In genomic region chr5:127595484-127596368, GRCh38 we compare ENCODE assay signal across 27 cellular contexts. TPM values are rescaled to one million over a fixed set of nuclear protein-coding genes. Genes with fewer than 3 reads are reported as not detected.
DNase-seq lines count a peak whose midpoint lies in the region; ATAC-seq and TF ChIP-seq lines count a peak whose summit lies in the region.
"Had no signal": no experiment of that assay in that cellular context is flagged by ENCODE, and none has a peak within 500 bp of the region (broad histone marks: within the 10 kb centered on the region; RNA-seq: fewer than 3 reads in every experiment).

No MANE protein-coding gene starts in this region.

- H3K4me1 ChIP-seq in GM23338 (ENCODE audit: insufficient read depth) (peaks cover 1% of the 10 kb centered on the region), OCI-LY1 (ENCODE audit: insufficient read depth, low read length, severe bottlenecking) (peaks cover 85% of the 10 kb centered on the region), right lobe of liver (no peaks in the 10 kb centered on the region)
- H3K4me1 ChIP-seq: Caco-2 had no signal

- no peak overlapping the region for H3K4me2 ChIP-seq in GM23338
- peak overlapping the region; percentile 4; the same call in 1 of the 2 replicates for H3K4me2 ChIP-seq in OCI-LY1 (ENCODE audit: low read length)
- H3K4me2 ChIP-seq: BLaER1 treated with 17β-estradiol and CSF1 and Interleukin-3, amounts not matched to agents 10 nM and 100 nM; SK-N-SH had no signal

- H3K79me2 ChIP-seq in GM23338 (replicated peaks; ENCODE audit: insufficient read depth) (no peaks in the 10 kb centered on the region), OCI-LY1 (ENCODE audit: insufficient read depth, low read length) (no peaks in the 10 kb centered on the region)

- H3K27ac Mint-ChIP-seq in GM23338 = no peak overlapping the region

- H3K27ac ChIP-seq in GM23338 (ENCODE audit: low read depth) = no peak overlapping the region
- peak overlapping the region; percentile 93 for H3K27ac ChIP-seq in OCI-LY1 (ENCODE audit: low read depth, low read length, poor library complexity, severe bottlenecking)
- H3K27ac ChIP-seq in layer of hippocampus (ENCODE audit: low read depth, low read length) = peak overlapping the region; percentile 2
- H3K27ac ChIP-seq in right lobe of liver = no peak overlapping the region
- H3K27ac ChIP-seq: 22Rv1; BLaER1 treated with 17β-estradiol and CSF1 and Interleukin-3, amounts not matched to agents 10 nM and 100 nM; GM23248; HL-60 had no signal

- 49% methylated on average over 8 of the region's 9 CpGs for WGBS in right lobe of liver (ENCODE audit: insufficient coverage, low coverage, low lambda C conversion rate, missing lambda C conversion rate)

- H4K20me1 ChIP-seq in GM23338 (replicated peaks; ENCODE audit: insufficient read depth) (no peaks in the 10 kb centered on the region), OCI-LY1 (ENCODE audit: insufficient read depth, low read length) (no peaks in the 10 kb centered on the region)
- H4K20me1 ChIP-seq: BLaER1 treated with 17β-estradiol and CSF1 and Interleukin-3, amounts not matched to agents 10 nM and 100 nM had no signal

- H3K4me3 ChIP-seq in GM23338 (no peak overlapping the region), OCI-LY1 (ENCODE audit: low read depth, low read length, poor library complexity, severe bottlenecking) (no peak overlapping the region), right lobe of liver (no peak overlapping the region)
- H3K4me3 ChIP-seq: BLaER1 treated with 17β-estradiol and CSF1 and Interleukin-3, amounts not matched to agents 10 nM and 100 nM; GM12878; GM23248 had no signal

- H3K9me3 Mint-ChIP-seq in GM23338 = no peaks in the 10 kb centered on the region
- H3K9me3 Mint-ChIP-seq in activated T-cell treated with anti-CD3 and anti-CD28 coated beads, Interleukin-2, amount 50 U/mL, for 4 hours = no peaks in the 10 kb centered on the region

- peaks cover 5% of the 10 kb centered on the region; the same call in 2 of the 3 replicates for H3K4me1 Mint-ChIP-seq in GM23338
- peaks cover 4% of the 10 kb centered on the region for H3K4me1 Mint-ChIP-seq in activated T-cell treated with anti-CD3 and anti-CD28 coated beads, Interleukin-2, amount 50 U/mL, for 4 hours (ENCODE audit: low read depth)

- H3K27me3 ChIP-seq in GM23338 (ENCODE audit: insufficient read depth) (no peaks in the 10 kb centered on the region), OCI-LY1 (ENCODE audit: insufficient read depth, low read length) (no peaks in the 10 kb centered on the region), layer of hippocampus (ENCODE audit: control insufficient read depth, insufficient read depth, low read length) (no peaks in the 10 kb centered on the region), right lobe of liver (no peaks in the 10 kb centered on the region)
- H3K27me3 ChIP-seq: BLaER1 treated with 17β-estradiol and CSF1 and Interleukin-3, amounts not matched to agents 10 nM and 100 nM had no signal

- no peak for TF ChIP-seq CTCF in GM23338 (conservative IDR thresholded peaks at IDR 0.05; ENCODE audit: low read depth in 2 of 2)
- no peak for TF ChIP-seq CTCF in OCI-LY1 (IDR thresholded peaks at IDR 0.05; ENCODE audit: low read length)
- no peak for TF ChIP-seq CTCF in right lobe of liver (IDR thresholded peaks at IDR 0.05)

- no peaks in the 10 kb centered on the region for H3K9me3 ChIP-seq in OCI-LY1 (ENCODE audit: low read length)
- H3K9me3 ChIP-seq in right lobe of liver = no peaks in the 10 kb centered on the region
- H3K9me3 ChIP-seq: Caco-2, SK-N-SH had no signal

- no peaks in the 10 kb centered on the region for H3K36me3 ChIP-seq in GM23338 (ENCODE audit: insufficient read depth)
- H3K36me3 ChIP-seq in OCI-LY1 (ENCODE audit: insufficient read depth, low read length) = no peaks in the 10 kb centered on the region
- H3K36me3 ChIP-seq in right lobe of liver = no peaks in the 10 kb centered on the region
- H3K36me3 ChIP-seq: BLaER1 treated with 17β-estradiol and CSF1 and Interleukin-3, amounts not matched to agents 10 nM and 100 nM had no signal

- intact Hi-C loops in right lobe of liver (cut with DNase I) = no loop called here

- ATAC-seq in GM23338 = no peak
- ATAC-seq in activated T-cell treated with anti-CD3 and anti-CD28 coated beads, Interleukin-2, amount 50 U/mL, for 4 hours = no peak
- no peak for ATAC-seq in right lobe of liver
- ATAC-seq: GM12878, HepG2 had no signal

- H3K9ac ChIP-seq in OCI-LY1 (ENCODE audit: low read length) = peak overlapping the region; percentile 24; the same call in 1 of the 2 replicates
- H3K9ac ChIP-seq: BLaER1 treated with 17β-estradiol and CSF1 and Interleukin-3, amounts not matched to agents 10 nM and 100 nM; GM23248; SK-N-SH had no signal

- H3F3A ChIP-seq in GM23338 (replicated peaks; ENCODE audit: low read depth) (no peaks in the 10 kb centered on the region), OCI-LY1 (ENCODE audit: insufficient read depth, low read length) (no peaks in the 10 kb centered on the region)

- H2AFZ ChIP-seq in GM23338 (peak overlapping the region; percentile 87), OCI-LY1 (ENCODE audit: low read length) (no peak overlapping the region)
- H2AFZ ChIP-seq: GM23248 had no signal

- DNase-seq in DMS 273 (lab: John Stamatoyannopoulos, UW; ENCODE audit: unreplicated experiment) (peak; percentile 3), DMS 273 treated with DMSO at 0.1 percent for 48 hours (lab: John Stamatoyannopoulos, UW) (no peak), GM23338 (ENCODE audit: low spot score) (no peak), putamen (ENCODE audit: low spot score) (no peak), right lobe of liver (no peak)
- DNase-seq in activated T-cell treated with anti-CD3 and anti-CD28 coated beads, Interleukin-2, amount 50 U/mL, for 4 hours = no peak
- DNase-seq: Caco-2; CD4-positive, alpha-beta memory T cell; GM23248; HCEC 1CT; KG1; NCI-H1092; NCI-H1436; NCI-H2029; NCI-H2171 treated with DMSO at 0.1 percent for 48 hours; NCI-H446; NCI-H526 treated with DMSO at 0.1 percent for 48 hours; SIG-M5; SK-N-SH had no signal

- H3K9me2 ChIP-seq in GM23338 (ENCODE audit: insufficient read depth) = peaks cover 6% of the 10 kb centered on the region; the same call in 1 of the 2 replicates
- H3K9me2 ChIP-seq in OCI-LY1 (ENCODE audit: low read depth, low read length) = no peaks in the 10 kb centered on the region
- H3K9me2 ChIP-seq: SK-N-SH had no signal

- H3K4me3 Mint-ChIP-seq in GM23338 = no peak overlapping the region
- no peak overlapping the region for H3K4me3 Mint-ChIP-seq in activated T-cell treated with anti-CD3 and anti-CD28 coated beads, Interleukin-2, amount 50 U/mL, for 4 hours
- H3K4me3 Mint-ChIP-seq: CD4-positive, alpha-beta memory T cell had no signal

- TF ChIP-seq POLR2A in right lobe of liver (IDR thresholded peaks at IDR 0.05) = no peak

- H3K27me3 Mint-ChIP-seq in GM23338 (ENCODE audit: insufficient read depth, low read depth, poor library complexity) = peaks cover 3% of the 10 kb centered on the region
- H3K27me3 Mint-ChIP-seq in activated T-cell treated with anti-CD3 and anti-CD28 coated beads, Interleukin-2, amount 50 U/mL, for 4 hours (ENCODE audit: low read depth) = peaks cover 2% of the 10 kb centered on the region

- no peaks in the 10 kb centered on the region for H3K36me3 Mint-ChIP-seq in GM23338 (ENCODE audit: low read depth)
- H3K36me3 Mint-ChIP-seq in activated T-cell treated with anti-CD3 and anti-CD28 coated beads, Interleukin-2, amount 50 U/mL, for 4 hours (ENCODE audit: insufficient read depth) = no peaks in the 10 kb centered on the region
- H3K36me3 Mint-ChIP-seq: CD4-positive, alpha-beta memory T cell had no signal

TF ChIP-seq in GM23338, 12 proteins besides CTCF, POLR2A, EP300 and RAD21 (continues in another document):
- TF ChIP-seq ZNF331 (CRISPR knock-in tag; IDR thresholded peaks at IDR 0.05; ENCODE audit: low read depth) (no peak), ETS1 (IDR thresholded peaks at IDR 0.05) (no peak), POLR2AphosphoS5 (IDR thresholded peaks at IDR 0.05; ENCODE audit: low read depth) (no peak), EZH2 (IDR thresholded peaks at IDR 0.05; ENCODE audit: low read depth, unreplicated experiment) (no peak), EZH2phosphoT487 (IDR thresholded peaks at IDR 0.05; ENCODE audit: unreplicated experiment) (no peak), ZNF114 (CRISPR knock-in tag; IDR thresholded peaks at IDR 0.05) (no peak), JUNB (IDR thresholded peaks at IDR 0.05; ENCODE audit: unreplicated experiment) (no peak), NANOG (IDR thresholded peaks at IDR 0.05; ENCODE audit: borderline replicate concordance) (no peak), CREB1 (CRISPR knock-in tag; IDR thresholded peaks at IDR 0.05; ENCODE audit: low read depth) (no peak), STAT1 (IDR thresholded peaks at IDR 0.05; ENCODE audit: unreplicated experiment) (no peak)

RNA-seq across cellular contexts. Expression of gene CTXN3, which starts 53.2 kb away (rescaled TPM):
- total RNA-seq in GM23338 (2014; rRNA removed; shearing (Covaris generic)) = not detected in 2 replicates
- not detected in 2 replicates for polyA plus RNA-seq in GM23338 (2016; fragmentation: Nextera tagmentation; extraction: Ambion mirVana)
- not detected for total RNA-seq in activated T-cell treated with anti-CD3 and anti-CD28 coated beads, Interleukin-2, amount 50 U/mL, for 4 hours
- not detected for total RNA-seq in right lobe of liver
- total RNA-seq: Caco-2; CD4-positive, alpha-beta memory T cell; GM12878; GM23248; HepG2; HT-29 had no signal
- polyA plus RNA-seq: CD4-positive, alpha-beta memory T cell; GM12878; GM23248; HepG2; SK-N-SH had no signal

Comparison
In these comparisons a context has a peak if more than half of its experiments do, and no peak if none do; other contexts are left out.
1. H3K27ac ChIP-seq: peak in OCI-LY1 (single experiment) and layer of hippocampus (single experiment); none in GM23338 (single experiment) and right lobe of liver (0 of 3).